In the genomic region with DNA sequence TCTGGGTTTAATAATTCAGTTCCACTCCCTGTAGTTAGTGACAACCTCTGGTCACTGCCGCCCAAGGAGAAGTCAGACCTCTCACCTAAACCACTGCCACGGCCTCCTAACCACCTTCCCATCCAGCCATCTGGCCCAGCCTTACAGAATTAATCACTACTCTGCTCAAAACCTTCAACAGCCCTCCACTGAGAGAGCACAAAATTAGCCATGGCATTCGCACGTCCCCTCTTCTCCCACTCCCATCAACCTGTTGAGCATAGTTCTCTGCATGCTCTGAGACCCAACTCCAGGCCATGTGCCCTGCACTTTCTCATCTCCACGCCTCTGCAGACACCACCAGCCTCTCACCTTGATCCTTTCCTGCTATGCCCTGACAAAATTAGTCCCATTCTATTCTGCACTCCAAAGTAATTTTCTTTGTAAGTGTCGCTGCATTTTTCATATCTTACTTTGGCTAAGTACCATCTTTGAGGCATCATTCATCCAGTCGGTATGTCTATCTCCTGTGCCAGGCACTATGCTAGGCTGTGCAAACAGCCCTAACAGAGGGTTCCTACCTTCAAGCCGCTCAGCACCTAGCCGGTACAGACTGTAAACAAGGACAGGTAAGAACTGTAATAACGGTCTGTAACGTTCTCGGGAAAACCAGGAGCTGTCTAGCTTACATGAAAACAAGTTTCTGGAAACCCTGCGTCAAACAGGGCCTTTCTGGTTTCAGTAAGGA, we compare ENCODE assay signal across 1 cellular context.
TF ChIP-seq lines count a peak whose summit lies in the region.

No MANE protein-coding gene starts in this region.

TF ChIP-seq in SK-N-SH treated with all-trans-retinoic acid at 6 μM for 48 hours, 23 proteins besides CTCF, POLR2A, EP300 and RAD21 (continued from another document):
- TF ChIP-seq, protein P1, sequence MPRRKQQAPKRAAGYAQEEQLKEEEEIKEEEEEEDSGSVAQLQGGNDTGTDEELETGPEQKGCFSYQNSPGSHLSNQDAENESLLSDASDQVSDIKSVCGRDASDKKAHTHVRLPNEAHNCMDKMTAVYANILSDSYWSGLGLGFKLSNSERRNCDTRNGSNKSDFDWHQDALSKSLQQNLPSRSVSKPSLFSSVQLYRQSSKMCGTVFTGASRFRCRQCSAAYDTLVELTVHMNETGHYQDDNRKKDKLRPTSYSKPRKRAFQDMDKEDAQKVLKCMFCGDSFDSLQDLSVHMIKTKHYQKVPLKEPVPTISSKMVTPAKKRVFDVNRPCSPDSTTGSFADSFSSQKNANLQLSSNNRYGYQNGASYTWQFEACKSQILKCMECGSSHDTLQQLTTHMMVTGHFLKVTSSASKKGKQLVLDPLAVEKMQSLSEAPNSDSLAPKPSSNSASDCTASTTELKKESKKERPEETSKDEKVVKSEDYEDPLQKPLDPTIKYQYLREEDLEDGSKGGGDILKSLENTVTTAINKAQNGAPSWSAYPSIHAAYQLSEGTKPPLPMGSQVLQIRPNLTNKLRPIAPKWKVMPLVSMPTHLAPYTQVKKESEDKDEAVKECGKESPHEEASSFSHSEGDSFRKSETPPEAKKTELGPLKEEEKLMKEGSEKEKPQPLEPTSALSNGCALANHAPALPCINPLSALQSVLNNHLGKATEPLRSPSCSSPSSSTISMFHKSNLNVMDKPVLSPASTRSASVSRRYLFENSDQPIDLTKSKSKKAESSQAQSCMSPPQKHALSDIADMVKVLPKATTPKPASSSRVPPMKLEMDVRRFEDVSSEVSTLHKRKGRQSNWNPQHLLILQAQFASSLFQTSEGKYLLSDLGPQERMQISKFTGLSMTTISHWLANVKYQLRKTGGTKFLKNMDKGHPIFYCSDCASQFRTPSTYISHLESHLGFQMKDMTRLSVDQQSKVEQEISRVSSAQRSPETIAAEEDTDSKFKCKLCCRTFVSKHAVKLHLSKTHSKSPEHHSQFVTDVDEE (CRISPR knock-in tag; IDR thresholded peaks at IDR 0.05): no peak
- no peak for TF ChIP-seq ZNF8 (CRISPR knock-in tag; IDR thresholded peaks at IDR 0.05)
- TF ChIP-seq, protein P2, sequence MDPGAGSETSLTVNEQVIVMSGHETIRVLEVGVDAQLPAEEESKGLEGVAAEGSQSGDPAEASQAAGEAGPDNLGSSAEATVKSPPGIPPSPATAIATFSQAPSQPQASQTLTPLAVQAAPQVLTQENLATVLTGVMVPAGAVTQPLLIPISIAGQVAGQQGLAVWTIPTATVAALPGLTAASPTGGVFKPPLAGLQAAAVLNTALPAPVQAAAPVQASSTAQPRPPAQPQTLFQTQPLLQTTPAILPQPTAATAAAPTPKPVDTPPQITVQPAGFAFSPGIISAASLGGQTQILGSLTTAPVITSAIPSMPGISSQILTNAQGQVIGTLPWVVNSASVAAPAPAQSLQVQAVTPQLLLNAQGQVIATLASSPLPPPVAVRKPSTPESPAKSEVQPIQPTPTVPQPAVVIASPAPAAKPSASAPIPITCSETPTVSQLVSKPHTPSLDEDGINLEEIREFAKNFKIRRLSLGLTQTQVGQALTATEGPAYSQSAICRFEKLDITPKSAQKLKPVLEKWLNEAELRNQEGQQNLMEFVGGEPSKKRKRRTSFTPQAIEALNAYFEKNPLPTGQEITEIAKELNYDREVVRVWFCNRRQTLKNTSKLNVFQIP (CRISPR knock-in tag; IDR thresholded peaks at IDR 0.05; ENCODE audit: borderline replicate concordance, low read depth): no peak
TF ChIP-seq in SK-N-SH treated with all-trans-retinoic acid at 6 μM for 48 hours: peak in this region for 0.
